In the genomic region with DNA sequence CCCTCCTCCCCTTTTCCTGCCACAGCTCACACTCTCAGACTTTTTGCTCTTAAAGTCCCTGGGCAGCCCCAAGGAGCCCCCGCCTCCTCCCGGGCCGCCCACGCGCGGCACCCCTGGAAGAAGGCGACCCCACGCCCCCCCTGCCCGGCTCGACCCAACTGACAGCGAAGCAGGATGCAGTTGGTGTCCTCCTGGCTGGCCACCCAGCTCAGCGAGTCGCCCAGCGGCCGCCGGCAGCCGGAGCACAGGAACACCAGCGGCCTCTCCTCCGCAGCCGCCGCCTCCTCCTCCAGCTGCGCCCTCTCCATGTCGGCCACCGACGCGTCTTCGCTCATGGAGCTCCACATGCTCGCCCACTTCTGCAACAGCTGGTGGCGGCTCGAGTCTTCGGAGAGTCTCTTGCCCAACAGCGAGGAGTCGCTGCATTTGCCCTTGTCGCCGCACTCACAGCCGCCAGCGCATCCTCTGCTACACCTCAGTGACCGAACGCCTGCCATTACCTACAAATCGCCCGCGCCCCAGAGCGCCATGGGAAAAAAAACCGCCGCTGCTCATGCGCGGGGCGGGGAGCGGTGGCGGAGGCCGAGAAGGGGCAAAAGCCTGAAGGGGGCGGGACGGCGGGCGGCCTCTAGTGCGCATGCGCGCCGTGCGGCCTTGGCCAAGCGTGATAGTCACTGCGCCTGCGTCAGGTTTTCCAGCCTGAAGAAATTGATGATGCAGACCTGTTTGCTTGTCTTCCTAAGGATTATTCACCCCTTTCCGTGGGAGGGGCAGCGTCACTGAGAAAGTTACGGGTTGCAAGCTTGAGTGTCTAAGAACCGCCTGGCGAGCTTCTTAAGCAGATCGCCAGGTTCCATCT, we compare ENCODE assay signal across 8 cellular contexts. TPM values are rescaled to one million over a fixed set of nuclear protein-coding genes. Genes with fewer than 3 reads are reported as not detected.
DNase-seq lines count a peak whose midpoint lies in the region; ATAC-seq and TF ChIP-seq lines count a peak whose summit lies in the region.

A gene with protein sequence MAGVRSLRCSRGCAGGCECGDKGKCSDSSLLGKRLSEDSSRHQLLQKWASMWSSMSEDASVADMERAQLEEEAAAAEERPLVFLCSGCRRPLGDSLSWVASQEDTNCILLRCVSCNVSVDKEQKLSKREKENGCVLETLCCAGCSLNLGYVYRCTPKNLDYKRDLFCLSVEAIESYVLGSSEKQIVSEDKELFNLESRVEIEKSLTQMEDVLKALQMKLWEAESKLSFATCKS (minus strand): TSS at position 532 of the 859 bp plus-strand sequence. CDS start 35 bp downstream, at position 497.

- H3K9me3 Mint-ChIP-seq in CD8-positive, alpha-beta T cell: no peaks in the 10 kb centered on the region

- intact Hi-C loops in CD8-positive, alpha-beta T cell (cut with DNase I, micrococcal nuclease): loop anchor here (1.0 to 10.0 kb wide), 14 partner anchors 114 to 1364 kb away; a partner anchor contains a TSS

- POLR2A ChIA-PET in CD8-positive, alpha-beta T cell (lab: Charles Lee): interaction anchor here (0.5 to 1.5 kb wide), 3 partner anchors 113 to 334 kb away, joined by 3 to 4 read pairs (median 4); a partner anchor contains a TSS

- H3K36me3 Mint-ChIP-seq in CD8-positive, alpha-beta T cell: peaks cover 27% of the 10 kb centered on the region

- H3K27ac Mint-ChIP-seq in CD8-positive, alpha-beta T cell: peak within 1 kb of the TSS; percentile 92

- peak within 1 kb of the TSS; percentile 67 for H3K4me3 ChIP-seq in CD8-positive, alpha-beta T cell (ENCODE audit: low read depth, low read length)

- no peaks in the 10 kb centered on the region for H3K27me3 Mint-ChIP-seq in CD8-positive, alpha-beta T cell (ENCODE audit: low read depth)

- H3K4me3 Mint-ChIP-seq in CD8-positive, alpha-beta T cell: peak within 1 kb of the TSS; percentile 99

- peaks cover 31% of the 10 kb centered on the region for H3K4me1 Mint-ChIP-seq in CD8-positive, alpha-beta T cell (ENCODE audit: low read depth)

- no peaks in the 10 kb centered on the region for H3K9me3 ChIP-seq in CD8-positive, alpha-beta T cell (ENCODE audit: low read length)

- ATAC-seq in CD8-positive, alpha-beta T cell: peak; percentile 95
- peak; percentile 92 for ATAC-seq in GM19467 (IDR thresholded peaks at IDR 0.05; ENCODE audit: unreplicated experiment)

- H3K27me3 ChIP-seq in CD8-positive, alpha-beta T cell (ENCODE audit: insufficient read depth, low read length): no peaks in the 10 kb centered on the region

- TF ChIP-seq CTCF in CD8-positive, alpha-beta T cell (IDR thresholded peaks at IDR 0.05): no peak

- peak; percentile 95 to 99 (median 97) for DNase-seq in CD8-positive, alpha-beta T cell
- DNase-seq in HS-27A (ENCODE audit: low read depth): peak; percentile 83
- DNase-seq in NK-92 (lab: John Stamatoyannopoulos, UW; ENCODE audit: unreplicated experiment): peak; percentile 94
- DNase-seq in activated CD8-positive, alpha-beta memory T cell treated with anti-CD3 and anti-CD28 coated beads for 1 hour (ENCODE audit: extremely low read depth in 1 of 2, low read depth in 1 of 2): peak; percentile 90 to 97
- peak; percentile 97 for DNase-seq in effector CD8-positive, alpha-beta T cell (lab: John Stamatoyannopoulos, UW)
- peak; percentile 95 to 96 for DNase-seq in lung microvascular endothelial cell (ENCODE audit: low read depth in 2 of 2)
- peak; percentile 95 to 98 (median 97) for DNase-seq in stimulated activated CD4-positive, alpha-beta T cell treated with anti-CD3 and anti-CD28 coated beads, TNF-alpha, amount 100 ng/mL, for 48 hours (ENCODE audit: low read depth in 3 of 3)

- peak within 1 kb of the TSS; percentile 33 for H3K27ac ChIP-seq in CD8-positive, alpha-beta T cell (ENCODE audit: low read depth, low read length)

- CTCF ChIA-PET in CD8-positive, alpha-beta T cell (lab: Charles Lee): no interaction called here

- H3K4me1 ChIP-seq in CD8-positive, alpha-beta T cell (ENCODE audit: insufficient read depth, low read length): peaks cover 16% of the 10 kb centered on the region

- H3K36me3 ChIP-seq in CD8-positive, alpha-beta T cell (ENCODE audit: insufficient read depth, low read length): no peaks in the 10 kb centered on the region

RNA-seq across cellular contexts. Expression of the gene that starts here (rescaled TPM):
- 1 to 10 TPM; 3.7 to 5.1 TPM for total RNA-seq in CD8-positive, alpha-beta T cell
- 3.0 and 7.0 TPM in 2 replicates for total RNA-seq in lung microvascular endothelial cell

Comparison
In these comparisons a context has a peak if more than half of its experiments do, and no peak if none do; other contexts are left out.
1. Peak in every context shown above with its lines: DNase-seq, ATAC-seq, H3K4me3 ChIP-seq and H3K27ac ChIP-seq.